In the genomic region with DNA sequence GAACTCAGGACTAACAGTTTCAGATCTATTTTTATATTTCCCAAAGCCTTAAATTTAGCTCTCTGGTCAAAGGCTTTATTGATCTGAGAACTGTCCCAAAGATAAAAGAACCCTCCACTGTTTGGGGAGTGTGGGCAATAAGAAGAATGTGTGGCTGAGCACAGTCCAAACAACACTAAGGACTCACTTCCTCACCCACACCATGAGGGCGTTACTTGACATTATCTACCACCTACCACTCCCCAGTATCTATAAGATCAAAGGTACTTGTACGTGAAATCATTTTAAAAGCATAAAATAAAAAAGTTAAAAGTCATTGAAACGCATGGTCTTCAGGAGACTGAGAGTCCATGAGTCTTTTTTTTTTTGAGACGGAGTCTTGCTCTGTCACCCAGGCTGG, we compare ENCODE assay signal across 25 cellular contexts. TPM values are rescaled to one million over a fixed set of nuclear protein-coding genes. Genes with fewer than 3 reads are reported as not detected.
DNase-seq lines count a peak whose midpoint lies in the region; ATAC-seq and TF ChIP-seq lines count a peak whose summit lies in the region.
"Had no signal": no experiment of that assay in that cellular context is flagged by ENCODE, and none has a peak within 500 bp of the region (broad histone marks: within the 10 kb centered on the region; RNA-seq: fewer than 3 reads in every experiment).

No MANE protein-coding gene starts in this region.

- CTCF ChIA-PET in CD8-positive, alpha-beta T cell (lab: Charles Lee): interaction anchor here (1.1 to 1.3 kb wide), 2 partner anchors 16 to 22 kb away, joined by 3 to 4 read pairs; no protein-coding TSS in a partner anchor
- CTCF ChIA-PET in activated CD8-positive, alpha-beta T cell treated with anti-CD3 and anti-CD28 coated beads, Interleukin-2, amount 10 ng/mL, durations not matched to agents 7 days and 5 days (lab: Charles Lee): interaction anchor here (1.0 kb wide), 1 partner anchor 9 kb away, joined by 3 read pairs; no protein-coding TSS in a partner anchor
- CTCF ChIA-PET in naive thymus-derived CD4-positive, alpha-beta T cell (lab: Charles Lee): no interaction called here

- peaks cover 14% of the 10 kb centered on the region for H3K4me1 ChIP-seq in CD4-positive, CD25-positive, alpha-beta regulatory T cell (ENCODE audit: control insufficient read depth, insufficient read depth, low read length, poor library complexity, severe bottlenecking)
- no peaks in the 10 kb centered on the region for H3K4me1 ChIP-seq in CD8-positive, alpha-beta T cell (ENCODE audit: insufficient read depth, low read length)
- no peaks in the 10 kb centered on the region for H3K4me1 ChIP-seq in naive thymus-derived CD4-positive, alpha-beta T cell (ENCODE audit: control insufficient read depth in 2 of 2, insufficient read depth in 2 of 2, low read length in 2 of 2)
- H3K4me1 ChIP-seq: ascending aorta, HAP-1, thyroid gland had no signal

- H3K27me3 Mint-ChIP-seq in CD4-positive, CD25-positive, alpha-beta regulatory T cell: no peaks in the 10 kb centered on the region
- no peaks in the 10 kb centered on the region for H3K27me3 Mint-ChIP-seq in CD8-positive, alpha-beta T cell (ENCODE audit: low read depth)
- H3K27me3 Mint-ChIP-seq in activated CD8-positive, alpha-beta T cell treated with anti-CD3 and anti-CD28 coated beads, Interleukin-2, amount 10 ng/mL, durations not matched to agents 7 days and 5 days (ENCODE audit: low read depth): no peaks in the 10 kb centered on the region
- H3K27me3 Mint-ChIP-seq in naive thymus-derived CD4-positive, alpha-beta T cell: no peaks in the 10 kb centered on the region
- H3K27me3 Mint-ChIP-seq: activated CD4-positive, alpha-beta memory T cell treated with anti-CD3 and anti-CD28 coated beads for 36 hours; memory B cell; naive B cell had no signal

- H3K27ac ChIP-seq in CD4-positive, CD25-positive, alpha-beta regulatory T cell (ENCODE audit: insufficient read depth, low read length, poor library complexity, severe bottlenecking): peak overlapping the region; percentile 47
- H3K27ac ChIP-seq in CD8-positive, alpha-beta T cell (ENCODE audit: low read depth, low read length): no peak overlapping the region
- peak overlapping the region; percentile 24 for H3K27ac ChIP-seq in naive thymus-derived CD4-positive, alpha-beta T cell (ENCODE audit: low read depth, low read length)
- H3K27ac ChIP-seq: ascending aorta, dorsolateral prefrontal cortex, WERI-Rb-1 had no signal

- peaks cover 0 to 2% (median 0%) of the 10 kb centered on the region in 7 donors for H3K9me3 Mint-ChIP-seq in CD4-positive, CD25-positive, alpha-beta regulatory T cell
- no peaks in the 10 kb centered on the region for H3K9me3 Mint-ChIP-seq in CD8-positive, alpha-beta T cell
- H3K9me3 Mint-ChIP-seq in activated CD8-positive, alpha-beta T cell treated with anti-CD3 and anti-CD28 coated beads, Interleukin-2, amount 10 ng/mL, durations not matched to agents 7 days and 5 days (ENCODE audit: insufficient read depth): no peaks in the 10 kb centered on the region
- peaks cover 0 to 1% (median 0%) of the 10 kb centered on the region in 11 donors for H3K9me3 Mint-ChIP-seq in naive thymus-derived CD4-positive, alpha-beta T cell
- H3K9me3 Mint-ChIP-seq: activated CD4-positive, alpha-beta memory T cell treated with anti-CD3 and anti-CD28 coated beads for 36 hours; activated naive CD4-positive, alpha-beta T cell treated with anti-CD3 and anti-CD28 coated beads for 36 hours; memory B cell; naive B cell; stimulated activated naive B cell treated with anti-CD40 and anti-IgM and Interleukin-4, amounts not matched to agents 10 μg/mL and 1 μg/mL and 100 μg/mL, for 72 hours had no signal

- peaks cover 55% of the 10 kb centered on the region for H3K36me3 Mint-ChIP-seq in CD4-positive, CD25-positive, alpha-beta regulatory T cell
- H3K36me3 Mint-ChIP-seq in CD8-positive, alpha-beta T cell: peaks cover 73% of the 10 kb centered on the region
- H3K36me3 Mint-ChIP-seq in activated CD8-positive, alpha-beta T cell treated with anti-CD3 and anti-CD28 coated beads, Interleukin-2, amount 10 ng/mL, durations not matched to agents 7 days and 5 days (ENCODE audit: low read depth): peaks cover 53% of the 10 kb centered on the region
- H3K36me3 Mint-ChIP-seq in naive thymus-derived CD4-positive, alpha-beta T cell: peaks cover 9 to 59% (median 39%) of the 10 kb centered on the region in 5 donors
- H3K36me3 Mint-ChIP-seq: memory B cell had no signal

- H3K27ac Mint-ChIP-seq in CD4-positive, CD25-positive, alpha-beta regulatory T cell: peak overlapping the region; percentile 56 to 92 (median 65)
- H3K27ac Mint-ChIP-seq in CD8-positive, alpha-beta T cell: peak overlapping the region; percentile 33
- H3K27ac Mint-ChIP-seq in activated CD8-positive, alpha-beta T cell treated with anti-CD3 and anti-CD28 coated beads, Interleukin-2, amount 10 ng/mL, durations not matched to agents 7 days and 5 days: peak overlapping the region; percentile 51
- H3K27ac Mint-ChIP-seq in naive thymus-derived CD4-positive, alpha-beta T cell: peak overlapping the region in 7 of 9 donors; percentile 23 to 90 (median 58)
- H3K27ac Mint-ChIP-seq: activated CD4-positive, alpha-beta memory T cell treated with anti-CD3 and anti-CD28 coated beads for 36 hours; activated naive CD4-positive, alpha-beta T cell treated with anti-CD3 and anti-CD28 coated beads for 36 hours; memory B cell had no signal

- intact Hi-C loops in CD8-positive, alpha-beta T cell (cut with DNase I, micrococcal nuclease): no loop called here
- intact Hi-C loops in naive thymus-derived CD4-positive, alpha-beta T cell (cut with micrococcal nuclease): loop anchor here (2.0 kb wide), 1 partner anchor 55 kb away; a partner anchor contains a TSS

- no peaks in the 10 kb centered on the region for H3K27me3 ChIP-seq in CD4-positive, CD25-positive, alpha-beta regulatory T cell (ENCODE audit: control insufficient read depth, insufficient read depth, low read length)
- no peaks in the 10 kb centered on the region for H3K27me3 ChIP-seq in CD8-positive, alpha-beta T cell (ENCODE audit: insufficient read depth, low read length)
- H3K27me3 ChIP-seq in naive thymus-derived CD4-positive, alpha-beta T cell (ENCODE audit: control insufficient read depth in 2 of 2, insufficient read depth in 2 of 2, low read length in 2 of 2): no peaks in the 10 kb centered on the region
- H3K27me3 ChIP-seq: ascending aorta, dorsolateral prefrontal cortex, thyroid gland had no signal

- H3K36me3 ChIP-seq in CD4-positive, CD25-positive, alpha-beta regulatory T cell (ENCODE audit: control insufficient read depth, insufficient read depth, low read length): peaks cover 52% of the 10 kb centered on the region
- H3K36me3 ChIP-seq in CD8-positive, alpha-beta T cell (ENCODE audit: insufficient read depth, low read length): peaks cover 21% of the 10 kb centered on the region
- H3K36me3 ChIP-seq in naive thymus-derived CD4-positive, alpha-beta T cell (ENCODE audit: control insufficient read depth in 2 of 3, insufficient read depth in 3 of 3, low read length in 3 of 3): peaks cover 6 to 65% (median 8%) of the 10 kb centered on the region in 3 experiments
- H3K36me3 ChIP-seq: WERI-Rb-1 had no signal

- POLR2A ChIA-PET in CD8-positive, alpha-beta T cell (lab: Charles Lee): no interaction called here
- POLR2A ChIA-PET in activated CD8-positive, alpha-beta T cell treated with anti-CD3 and anti-CD28 coated beads, Interleukin-2, amount 10 ng/mL, durations not matched to agents 7 days and 5 days (lab: Charles Lee): no interaction called here
- POLR2A ChIA-PET in naive thymus-derived CD4-positive, alpha-beta T cell (lab: Charles Lee): interaction anchor here (2.0 kb wide), 1 partner anchor 9 kb away, joined by 6 read pairs; no protein-coding TSS in a partner anchor

- TF ChIP-seq CTCF in CD8-positive, alpha-beta T cell (IDR thresholded peaks at IDR 0.05): no peak

- DNase-seq in CD4-positive, CD25-positive, alpha-beta regulatory T cell: peak in 1 of 3 donors; percentile 45
- DNase-seq in CD8-positive, alpha-beta T cell: no peak
- DNase-seq in activated CD8-positive, alpha-beta T cell treated with anti-CD3 and anti-CD28 coated beads, Interleukin-2, amount 10 ng/mL, durations not matched to agents 7 days and 5 days: no peak
- no peak for DNase-seq in naive thymus-derived CD4-positive, alpha-beta T cell
- DNase-seq in mucosa of gallbladder (ENCODE audit: low spot score) (no peak), SKM-1 (lab: John Stamatoyannopoulos, UW; ENCODE audit: unreplicated experiment) (no peak), cerebellum (ENCODE audit: low spot score) (no peak)
- DNase-seq: activated CD4-positive, alpha-beta memory T cell treated with anti-CD3 and anti-CD28 coated beads for 36 hours; activated naive CD4-positive, alpha-beta T cell treated with anti-CD3 and anti-CD28 coated beads for 36 hours; activated T-cell treated with anti-CD3 and anti-CD28 coated beads for 4 hours; caudate nucleus; DMS 273 treated with DMSO at 0.1 percent for 48 hours; dorsolateral prefrontal cortex; Kasumi-1; naive B cell; NCI-H1048; NCI-H187 treated with DMSO at 0.1 percent for 48 hours; retina; stimulated activated CD4-positive, alpha-beta T cell treated with anti-CD3 and anti-CD28 coated beads, Interleukin-4, amount 100 ng/mL, for 1 hour; stimulated activated naive B cell treated with anti-CD40 and anti-IgM and Interleukin-4, amounts not matched to agents 10 μg/mL and 1 μg/mL and 100 μg/mL, for 72 hours; thyroid gland; WERI-Rb-1 had no signal

- H3K9me3 ChIP-seq in CD4-positive, CD25-positive, alpha-beta regulatory T cell (ENCODE audit: control insufficient read depth in 2 of 2, low read length in 2 of 2): no peaks in the 10 kb centered on the region
- no peaks in the 10 kb centered on the region for H3K9me3 ChIP-seq in CD8-positive, alpha-beta T cell (ENCODE audit: low read length)
- no peaks in the 10 kb centered on the region for H3K9me3 ChIP-seq in naive thymus-derived CD4-positive, alpha-beta T cell (ENCODE audit: control insufficient read depth in 2 of 3, low read length in 3 of 3)
- H3K9me3 ChIP-seq: ascending aorta, HAP-1, thyroid gland had no signal

- H3K4me3 ChIP-seq in CD4-positive, CD25-positive, alpha-beta regulatory T cell (ENCODE audit: low read depth, low read length): no peak overlapping the region
- H3K4me3 ChIP-seq in CD8-positive, alpha-beta T cell (ENCODE audit: low read depth, low read length): no peak overlapping the region
- no peak overlapping the region for H3K4me3 ChIP-seq in naive thymus-derived CD4-positive, alpha-beta T cell (ENCODE audit: low read length)
- H3K4me3 ChIP-seq: ascending aorta, dorsolateral prefrontal cortex, HAP-1, thyroid gland had no signal

- peak overlapping the region in 2 of 4 donors; percentile 26 to 46 for H3K4me3 Mint-ChIP-seq in CD4-positive, CD25-positive, alpha-beta regulatory T cell
- H3K4me3 Mint-ChIP-seq in CD8-positive, alpha-beta T cell: no peak overlapping the region
- no peak overlapping the region for H3K4me3 Mint-ChIP-seq in activated CD8-positive, alpha-beta T cell treated with anti-CD3 and anti-CD28 coated beads, Interleukin-2, amount 10 ng/mL, durations not matched to agents 7 days and 5 days
- H3K4me3 Mint-ChIP-seq in naive thymus-derived CD4-positive, alpha-beta T cell: peak overlapping the region in 1 of 10 donors; percentile 24
- H3K4me3 Mint-ChIP-seq: activated CD4-positive, alpha-beta memory T cell treated with anti-CD3 and anti-CD28 coated beads for 36 hours; activated naive CD4-positive, alpha-beta T cell treated with anti-CD3 and anti-CD28 coated beads for 36 hours; memory B cell; naive B cell; stimulated activated naive B cell treated with anti-CD40 and anti-IgM and Interleukin-4, amounts not matched to agents 10 μg/mL and 1 μg/mL and 100 μg/mL, for 72 hours had no signal

- H3K4me1 Mint-ChIP-seq in CD4-positive, CD25-positive, alpha-beta regulatory T cell: peaks cover 4 to 49% (median 39%) of the 10 kb centered on the region in 4 donors
- H3K4me1 Mint-ChIP-seq in CD8-positive, alpha-beta T cell (ENCODE audit: low read depth): peaks cover 16% of the 10 kb centered on the region
- peaks cover 24% of the 10 kb centered on the region for H3K4me1 Mint-ChIP-seq in activated CD8-positive, alpha-beta T cell treated with anti-CD3 and anti-CD28 coated beads, Interleukin-2, amount 10 ng/mL, durations not matched to agents 7 days and 5 days (ENCODE audit: low read depth)
- H3K4me1 Mint-ChIP-seq in naive thymus-derived CD4-positive, alpha-beta T cell: peaks cover 10 to 47% (median 22%) of the 10 kb centered on the region in 7 donors
- H3K4me1 Mint-ChIP-seq: memory B cell had no signal

- no peak for ATAC-seq in CD4-positive, CD25-positive, alpha-beta regulatory T cell (ENCODE audit: low read depth in 2 of 2)
- ATAC-seq in CD8-positive, alpha-beta T cell: no peak
- no peak for ATAC-seq in activated CD8-positive, alpha-beta T cell treated with anti-CD3 and anti-CD28 coated beads, Interleukin-2, amount 10 ng/mL, durations not matched to agents 7 days and 5 days
- no peak for ATAC-seq in naive thymus-derived CD4-positive, alpha-beta T cell

RNA-seq across cellular contexts. Expression of a gene that starts 54.6 kb away (rescaled TPM):
- 21.3 TPM for total RNA-seq in CD4-positive, CD25-positive, alpha-beta regulatory T cell
- 10 to 100 TPM; 71.7 to 99.3 (median 79.1) TPM for polyA plus RNA-seq in CD4-positive, CD25-positive, alpha-beta regulatory T cell
- 10 to 100 TPM; 28.4 to 33.8 TPM for total RNA-seq in CD8-positive, alpha-beta T cell
- 10 to 100 TPM; 27.8 to 30.4 TPM for total RNA-seq in activated CD8-positive, alpha-beta T cell treated with anti-CD3 and anti-CD28 coated beads, Interleukin-2, amount 10 ng/mL, durations not matched to agents 7 days and 5 days
- total RNA-seq in naive thymus-derived CD4-positive, alpha-beta T cell: 10 to 100 TPM; 16.1 to 25.8 (median 22.6) TPM
- 10 to 100 TPM; 58.4 to 76.4 TPM for polyA plus RNA-seq in naive thymus-derived CD4-positive, alpha-beta T cell
- total RNA-seq in mucosa of gallbladder: 37.6 TPM
- total RNA-seq in cerebellum: 30.0 TPM

Comparison
In these comparisons a context has a peak if more than half of its experiments do, and no peak if none do; other contexts are left out.
1. intact Hi-C loops: an anchor here in naive thymus-derived CD4-positive, alpha-beta T cell (2.0 kb wide); none called in CD8-positive, alpha-beta T cell.